ENCODE assay signal across 8 cellular contexts in the genomic region with DNA sequence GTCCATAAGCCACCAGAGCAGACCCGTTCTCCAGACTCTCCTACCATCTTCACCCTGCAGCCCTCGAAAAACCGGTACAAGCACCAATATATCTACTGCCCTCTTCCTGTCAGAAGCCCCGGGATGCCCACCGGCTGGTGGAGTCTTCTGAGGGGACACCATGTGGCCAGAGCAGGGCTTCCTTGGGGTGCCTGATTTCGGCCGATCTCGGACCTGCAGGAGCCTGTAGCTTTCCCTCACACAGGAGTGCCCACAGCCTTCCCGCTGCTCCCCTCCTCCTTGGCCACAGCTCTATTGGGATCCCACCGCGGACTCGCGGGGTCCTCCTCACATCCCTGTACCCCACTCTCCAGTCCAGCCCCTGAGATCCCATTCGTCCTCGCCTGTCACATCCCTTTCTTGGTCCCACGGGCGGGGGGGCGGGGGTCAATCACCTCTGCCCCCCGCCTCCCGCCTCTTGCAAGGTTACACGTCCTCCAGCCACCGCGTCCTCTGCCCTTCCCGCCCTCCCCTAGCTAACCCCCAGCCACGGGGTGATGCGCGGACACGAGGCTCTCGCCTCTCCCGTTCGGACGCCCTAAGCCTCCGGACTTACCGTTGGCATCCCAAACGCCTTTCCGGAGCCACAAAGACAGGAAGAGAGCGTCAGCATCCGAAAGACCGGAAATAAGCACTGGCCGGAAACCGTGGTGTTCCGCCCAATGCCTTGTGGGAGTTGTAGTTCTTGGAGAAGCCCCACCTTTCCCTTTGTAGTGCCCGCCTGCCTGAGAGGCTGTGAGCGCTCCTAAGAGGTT. TPM values are rescaled to one million over a fixed set of nuclear protein-coding genes. Genes with fewer than 3 reads are reported as not detected.
DNase-seq lines count a peak whose midpoint lies in the region; ATAC-seq and TF ChIP-seq lines count a peak whose summit lies in the region.

Gene SSR2 (minus strand): TSS at position 659 of the 794 bp plus-strand sequence. CDS start 784 bp downstream, outside the sequence.

- DNase-seq in GM12864 (ENCODE audit: low read depth) (peak; percentile 83), NCI-H1417 treated with DMSO at 0.1 percent for 48 hours (lab: John Stamatoyannopoulos, UW) (peak; percentile 48), T-cell (peak; percentile 68 to 86 (median 79)), amniotic epithelial cell (ENCODE audit: low read depth) (peak; percentile 92), left ventricle myocardium inferior (peak; percentile 81), prostate gland (ENCODE audit: low spot score) (peak; percentile 88)

- peak within 1 kb of the TSS; percentile 93 to 97 (median 94) for H3K4me3 Mint-ChIP-seq in T-cell

- no peaks in the 10 kb centered on the region for H3K27me3 ChIP-seq in left ventricle myocardium inferior (ENCODE audit: low read depth)
- H3K27me3 ChIP-seq in prostate gland (replicated peaks; ENCODE audit: insufficient read depth): no peaks in the 10 kb centered on the region

- intact Hi-C loops in left ventricle myocardium inferior (cut with micrococcal nuclease): no loop called here
- intact Hi-C loops in prostate gland (cut with DNase I): no loop called here

- TF ChIP-seq CTCF in GM12864 (IDR thresholded peaks at IDR 0.05; ENCODE audit: low read depth, low read length, missing control alignments) (no peak), left ventricle myocardium inferior (IDR thresholded peaks at IDR 0.05; ENCODE audit: borderline replicate concordance) (no peak), prostate gland (IDR thresholded peaks at IDR 0.05) (no peak)

- H3K36me3 ChIP-seq in left ventricle myocardium inferior (peaks cover 42% of the 10 kb centered on the region), prostate gland (peaks cover 0 to 5% of the 10 kb centered on the region in 2 donors), urinary bladder (ENCODE audit: insufficient read depth) (peaks cover 3% of the 10 kb centered on the region)

- peak within 1 kb of the TSS; percentile 84 for H3K4me3 ChIP-seq in GM12864 (ENCODE audit: low read depth, low read length)
- H3K4me3 ChIP-seq in left ventricle myocardium inferior: peak within 1 kb of the TSS; percentile 87
- peak within 1 kb of the TSS; percentile 81 to 89 for H3K4me3 ChIP-seq in prostate gland
- H3K4me3 ChIP-seq in urinary bladder (ENCODE audit: low read depth, low read length): peak within 1 kb of the TSS; percentile 86

- under 1% methylated on average over 44 of the region's 44 CpGs for WGBS in prostate gland
- under 1% methylated on average over 44 of the region's 44 CpGs for WGBS in urinary bladder

- peaks cover 18% of the 10 kb centered on the region for H3K36me3 Mint-ChIP-seq in T-cell

- ATAC-seq in HG02678 (IDR thresholded peaks at IDR 0.05; ENCODE audit: unreplicated experiment) (peak; percentile 97), T-cell (replicated peaks in 1 of 4) (peak; percentile 98 to 100 (median 100))

- H3K9me3 ChIP-seq in left ventricle myocardium inferior (replicated peaks): no peaks in the 10 kb centered on the region
- no peaks in the 10 kb centered on the region for H3K9me3 ChIP-seq in prostate gland

- POLR2A ChIA-PET in T-cell (lab: Charles Lee): interaction anchor here in 1 of 2 donors (0.6 kb wide), 2 partner anchors 503 to 769 kb away, joined by 4 to 5 read pairs; no protein-coding TSS in a partner anchor

- CTCF ChIA-PET in T-cell (lab: Charles Lee): interaction anchor here in 1 of 2 donors (0.6 to 1.2 kb wide), 3 partner anchors 12 to 86 kb away, joined by 3 read pairs; partner anchors contain the start of gene KHDC4

- peak within 1 kb of the TSS; percentile 92 for H3K27ac ChIP-seq in left ventricle myocardium inferior (replicated peaks)
- H3K27ac ChIP-seq in prostate gland: peak within 1 kb of the TSS; percentile 81 to 85
- peak within 1 kb of the TSS; percentile 79 for H3K27ac ChIP-seq in urinary bladder (ENCODE audit: low read depth)

- TF ChIP-seq POLR2A in prostate gland (IDR thresholded peaks at IDR 0.05): peak; percentile 52

- H3K27ac Mint-ChIP-seq in T-cell: peak within 1 kb of the TSS; percentile 88 to 94

- peaks cover 24 to 37% (median 31%) of the 10 kb centered on the region in 3 donors for H3K4me1 Mint-ChIP-seq in T-cell

- H3K9me3 Mint-ChIP-seq in T-cell: no peaks in the 10 kb centered on the region

- H3K27me3 Mint-ChIP-seq in T-cell: peaks cover 0 to 5% of the 10 kb centered on the region in 2 donors

- peaks cover 26% of the 10 kb centered on the region for H3K4me1 ChIP-seq in left ventricle myocardium inferior
- H3K4me1 ChIP-seq in prostate gland (replicated peaks): peaks cover 4% of the 10 kb centered on the region
- no peaks in the 10 kb centered on the region for H3K4me1 ChIP-seq in urinary bladder (ENCODE audit: insufficient read depth)

RNA-seq across cellular contexts. Expression of gene SSR2, which starts in this region (rescaled TPM):
- total RNA-seq in T-cell (100 to 1,000 TPM; 230 to 238 (median 232) TPM), left ventricle myocardium inferior (77.6 TPM), prostate gland (100 to 1,000 TPM; 201 to 229 TPM), urinary bladder (213 TPM)
- polyA plus RNA-seq in urinary bladder: 252 TPM

Comparison
In these comparisons a context has a peak if more than half of its experiments do, and no peak if none do; other contexts are left out.
1. Peak in every context shown above with its lines: DNase-seq, ATAC-seq, H3K4me3 ChIP-seq and H3K27ac ChIP-seq.